In genomic region chr20:16575390-16576140, GRCh38 we compare ENCODE assay signal across 1 cellular context.
TF ChIP-seq lines count a peak whose summit lies in the region.

No MANE protein-coding gene starts in this region.

TF ChIP-seq in H1, 55 proteins besides CTCF, POLR2A, EP300 and RAD21 (continued from another document):
- TF ChIP-seq CHD7 (IDR thresholded peaks at IDR 0.05; ENCODE audit: insufficient replicate concordance, low read length) (no peak), EZH2 (IDR thresholded peaks at IDR 0.05; ENCODE audit: low read depth, low read length, severe bottlenecking) (no peak), ATF3 (IDR thresholded peaks at IDR 0.05; ENCODE audit: insufficient read depth, low read depth, low read length) (no peak), EGR1 (IDR thresholded peaks at IDR 0.05; ENCODE audit: borderline replicate concordance, low read depth, low read length) (no peak), HDAC6 (IDR thresholded peaks at IDR 0.05; ENCODE audit: low read depth, low read length) (no peak), NRF1 (IDR thresholded peaks at IDR 0.05; ENCODE audit: low read depth, low read length) (no peak), PHF8 (conservative IDR thresholded peaks at IDR 0.05; ENCODE audit: low read depth, low read length) (no peak), POU5F1 (IDR thresholded peaks at IDR 0.05; ENCODE audit: low read depth, low read length) (no peak), ATF2 (IDR thresholded peaks at IDR 0.05; ENCODE audit: low read length) (no peak)
